In genomic region chr22:21921729-21922128, GRCh38 we compare ENCODE assay signal across 30 cellular contexts. TPM values are rescaled to one million over a fixed set of nuclear protein-coding genes. Genes with fewer than 3 reads are reported as not detected.
DNase-seq lines count a peak whose midpoint lies in the region; ATAC-seq, FAIRE-seq and TF ChIP-seq lines count a peak whose summit lies in the region.
"Had no signal": no experiment of that assay in that cellular context is flagged by ENCODE, and none has a peak within 500 bp of the region (broad histone marks: within the 10 kb centered on the region; RNA-seq: fewer than 3 reads in every experiment).

No MANE protein-coding gene starts in this region.

- peaks cover 14% of the 10 kb centered on the region; the same call in 2 of the 3 replicates for H3K36me3 ChIP-seq in K562 (ENCODE audit: control insufficient read depth, insufficient read depth, low read length)
- H3K36me3 ChIP-seq in iPS-20b (ENCODE audit: insufficient read depth, low read depth, low read length): no peaks in the 10 kb centered on the region
- H3K36me3 ChIP-seq: cardiac muscle cell, colonic mucosa had no signal

- in situ Hi-C loops in K562 (cut with MboI): no loop called here

- H3K4me3 Mint-ChIP-seq in H9: no peak overlapping the region
- H3K4me3 Mint-ChIP-seq: activated naive CD4-positive, alpha-beta T cell treated with anti-CD3 and anti-CD28 coated beads, Interleukin-2, amount 50 U/mL, for 24 hours; memory B cell; nephron; type B pancreatic cell had no signal

- H3T11ph ChIP-seq in H9 (ENCODE audit: low read length): no peak overlapping the region

- no peak overlapping the region for H4K8ac ChIP-seq in H9 (replicated peaks; ENCODE audit: insufficient read length, low read depth, low read length)

- H3K27me3 ChIP-seq in H9 (ENCODE audit: insufficient read depth, low read length) (no peaks in the 10 kb centered on the region), K562 (ENCODE audit: control insufficient read depth in 2 of 2, insufficient read depth in 2 of 2, low read length in 2 of 2) (no peaks in the 10 kb centered on the region), iPS-20b (ENCODE audit: insufficient read depth, low read length) (no peaks in the 10 kb centered on the region)
- H3K27me3 ChIP-seq: BLaER1 treated with 17β-estradiol and CSF1 and Interleukin-3, amounts not matched to agents 10 nM and 100 nM; cardiac muscle cell; colonic mucosa; heart left ventricle; right atrium auricular region had no signal

- no peak for TF ChIP-seq EP300 in K562 (IDR thresholded peaks at IDR 0.05; ENCODE audit: low read length)

- no peak for TF ChIP-seq CTCF in H9 (conservative IDR thresholded peaks at IDR 0.05)
- TF ChIP-seq CTCF in K562 (IDR thresholded peaks at IDR 0.05 in 2 of 3, conservative IDR thresholded peaks at IDR 0.05 in 1 of 3; ENCODE audit: insufficient read depth in 2 of 3, low read depth in 1 of 3, low read length in 3 of 3): no peak
- no peak for TF ChIP-seq CTCF in coronary artery (IDR thresholded peaks at IDR 0.05)

- H3K27me3 Mint-ChIP-seq in H9 (ENCODE audit: low read depth): no peaks in the 10 kb centered on the region
- H3K27me3 Mint-ChIP-seq: activated naive CD4-positive, alpha-beta T cell treated with anti-CD3 and anti-CD28 coated beads, Interleukin-2, amount 50 U/mL, for 24 hours; memory B cell; type B pancreatic cell had no signal

- no peak overlapping the region for H4K5ac ChIP-seq in H9 (ENCODE audit: insufficient read length, low read depth, low read length)

- peak overlapping the region; percentile 24 for H3K27ac ChIP-seq in H9 (ENCODE audit: insufficient read length, low read depth, low read length)
- H3K27ac ChIP-seq in K562 (ENCODE audit: extremely low read depth, low read depth, low read length): no peak overlapping the region
- peak overlapping the region; percentile 72 for H3K27ac ChIP-seq in iPS-20b (ENCODE audit: low read length)
- H3K27ac ChIP-seq in coronary artery: no peak overlapping the region
- H3K27ac ChIP-seq: BLaER1 treated with 17β-estradiol and CSF1 and Interleukin-3, amounts not matched to agents 10 nM and 100 nM; cardiac muscle cell; colonic mucosa; heart left ventricle; HL-60; right atrium auricular region had no signal

- ATAC-seq in K562 (no peak), GM18870 (IDR thresholded peaks at IDR 0.05; ENCODE audit: unreplicated experiment) (no peak)
- ATAC-seq: heart left ventricle, left colon had no signal

- H3K9me1 ChIP-seq in K562 (ENCODE audit: control insufficient read depth, insufficient read depth, low read length): peaks cover 5% of the 10 kb centered on the region

- H3K27ac Mint-ChIP-seq in H9: peak overlapping the region; percentile 55 to 99 (median 79); a peak in 4 of 7 replicates
- H3K27ac Mint-ChIP-seq: activated naive CD4-positive, alpha-beta T cell treated with anti-CD3 and anti-CD28 coated beads, Interleukin-2, amount 50 U/mL, for 24 hours; memory B cell; nephron; type B pancreatic cell had no signal

- peak overlapping the region; percentile 45 for H3K18ac ChIP-seq in H9 (ENCODE audit: insufficient read length, low read depth, low read length)

- no peaks in the 10 kb centered on the region for H3K9me3 Mint-ChIP-seq in H9
- H3K9me3 Mint-ChIP-seq: activated naive CD4-positive, alpha-beta T cell treated with anti-CD3 and anti-CD28 coated beads, Interleukin-2, amount 50 U/mL, for 24 hours; memory B cell; nephron; type B pancreatic cell had no signal

- no CpG with 5 or more reads among the region's 8 CpGs for WGBS in H9 (ENCODE audit: extremely low coverage, insufficient read length, low lambda C conversion rate)
- 83% methylated on average over 8 of the region's 8 CpGs for WGBS in K562 (ENCODE audit: insufficient coverage, low coverage, missing lambda C conversion rate)

- no peak overlapping the region for H2BK12ac ChIP-seq in H9 (ENCODE audit: insufficient read length, low read depth, low read length)

- H2BK5ac ChIP-seq in H9 (ENCODE audit: insufficient read length, low read length): no peak overlapping the region

- no peaks in the 10 kb centered on the region for H3K9me3 ChIP-seq in H9 (ENCODE audit: control insufficient read depth, low read depth, low read length)
- no peaks in the 10 kb centered on the region for H3K9me3 ChIP-seq in K562 (replicated peaks; ENCODE audit: control insufficient read depth, insufficient read depth, low read depth, low read length)
- H3K9me3 ChIP-seq in iPS-20b (ENCODE audit: insufficient read depth, low read depth, low read length): no peaks in the 10 kb centered on the region
- H3K9me3 ChIP-seq: BLaER1 treated with 17β-estradiol and CSF1 and Interleukin-3, amounts not matched to agents 10 nM and 100 nM; colonic mucosa; heart left ventricle; right atrium auricular region had no signal

- TSS peak; percentile 30 for BruUV-seq in K562 (replicated peaks; lab: Mats Ljungman, UMichigan)

- peaks cover 12% of the 10 kb centered on the region; the same call in 1 of the 2 replicates for H3K4me1 ChIP-seq in H9 (ENCODE audit: insufficient read depth, low read length)
- H3K4me1 ChIP-seq in K562 (replicated peaks in 1 of 2; ENCODE audit: control insufficient read depth in 2 of 2, insufficient read depth in 2 of 2, low read length in 2 of 2): peaks cover 0 to 53% of the 10 kb centered on the region in 2 experiments; a peak in 3 of 5 replicates
- H3K4me1 ChIP-seq in iPS-20b (ENCODE audit: insufficient read depth, low read length): peaks cover 43% of the 10 kb centered on the region; the same call in 1 of the 2 replicates
- H3K4me1 ChIP-seq: colonic mucosa had no signal

- H3K14ac ChIP-seq in H9 (ENCODE audit: insufficient read depth, low read length): peak overlapping the region; percentile 31; the same call in 1 of the 2 replicates

- H3K4me1 Mint-ChIP-seq in H9: peaks cover 59 to 74% of the 10 kb centered on the region in 2 experiments
- H3K4me1 Mint-ChIP-seq: activated naive CD4-positive, alpha-beta T cell treated with anti-CD3 and anti-CD28 coated beads, Interleukin-2, amount 50 U/mL, for 24 hours; memory B cell had no signal

- H3K4ac ChIP-seq in H9 (ENCODE audit: low read depth, low read length): no peak overlapping the region; the same call in 1 of the 2 replicates

- TF ChIP-seq RAD21 in K562 (CRISPR knock-in tag; conservative IDR thresholded peaks at IDR 0.05 in 1 of 2, IDR thresholded peaks at IDR 0.05 in 1 of 2): no peak

- H2AK5ac ChIP-seq in H9 (ENCODE audit: insufficient read length, low read length): no peak overlapping the region

- peaks cover 2 to 5% (median 2%) of the 10 kb centered on the region in 3 experiments; a peak in 2 of 7 replicates for H3K36me3 Mint-ChIP-seq in H9 (ENCODE audit: insufficient read depth in 1 of 3, low read depth in 3 of 3)
- H3K36me3 Mint-ChIP-seq: activated naive CD4-positive, alpha-beta T cell treated with anti-CD3 and anti-CD28 coated beads, Interleukin-2, amount 50 U/mL, for 24 hours; type B pancreatic cell had no signal

- H2BK15ac ChIP-seq in H9 (ENCODE audit: low read depth, low read length): no peak overlapping the region

- H3K4me2 ChIP-seq in H9 (ENCODE audit: insufficient read depth, insufficient read length, low read length) (no peak overlapping the region), K562 (ENCODE audit: insufficient read depth, low read length) (no peak overlapping the region)
- H3K4me2 ChIP-seq: BLaER1 treated with 17β-estradiol and CSF1 and Interleukin-3, amounts not matched to agents 10 nM and 100 nM; smooth muscle cell had no signal

- no peak overlapping the region for H4K91ac ChIP-seq in H9 (ENCODE audit: insufficient read length, low read depth, low read length)

- H2BK20ac ChIP-seq in H9 (ENCODE audit: low read depth, low read length, poor library complexity, severe bottlenecking): no peak overlapping the region

- no peak overlapping the region for H3K23ac ChIP-seq in H9 (ENCODE audit: insufficient read length, low read depth, low read length)

- H2AFZ ChIP-seq in H9 (ENCODE audit: low read length) (no peak overlapping the region), K562 (ENCODE audit: low read depth, low read length) (no peak overlapping the region)

- no peak for FAIRE-seq in K562 (lab: Jason Lieb, UNC)

- CTCF ChIA-PET in K562 (lab: Yijun Ruan, JAX; ENCODE audit: low intra/inter-chr PET ratio): no interaction called here

- DNase-seq in AG08396 (ENCODE audit: low spot score): peak; percentile 31
- peak; percentile 76 for DNase-seq in H9
- DNase-seq in K562 (ENCODE audit: extremely low read depth in 1 of 4, low spot score in 3 of 4): no peak
- DNase-seq in SW480 (ENCODE audit: low spot score): no peak
- DNase-seq in DMS53 (lab: John Stamatoyannopoulos, UW): no peak
- no peak for DNase-seq in coronary artery (ENCODE audit: low spot score)
- DNase-seq: ACHN; activated CD4-positive, alpha-beta T cell treated with anti-CD3 and anti-CD28 coated beads for 4 hours; activated CD8-positive, alpha-beta memory T cell treated with anti-CD3 and anti-CD28 coated beads for 24 hours; activated T-cell treated with anti-CD3 and anti-CD28 coated beads for 4 hours; colonic mucosa; DMS79; effector CD8-positive, alpha-beta T cell; GDM1; heart left ventricle; left colon; NCI-H1694; stimulated activated naive CD4-positive, alpha-beta T cell; T-helper 9 cell had no signal

- no peak overlapping the region for H3K9ac ChIP-seq in H9 (ENCODE audit: extremely low read depth, insufficient read length, low read length)
- H3K9ac ChIP-seq in K562 (ENCODE audit: insufficient read depth in 1 of 2, low read depth in 2 of 2, low read length in 2 of 2): peak overlapping the region in 1 of 2 experiments; percentile 65; a peak in 2 of 4 replicates
- peak overlapping the region; percentile 40; the same call in 1 of the 2 replicates for H3K9ac ChIP-seq in iPS-20b (ENCODE audit: low read depth, low read length)
- H3K9ac ChIP-seq: BLaER1 treated with 17β-estradiol and CSF1 and Interleukin-3, amounts not matched to agents 10 nM and 100 nM had no signal

- H4K20me1 ChIP-seq in H9 (ENCODE audit: control insufficient read depth, insufficient read depth, insufficient read length) (no peaks in the 10 kb centered on the region), K562 (replicated peaks; ENCODE audit: control insufficient read depth, insufficient read depth, low read length) (peaks cover 27% of the 10 kb centered on the region)

- H3K23me2 ChIP-seq in H9 (ENCODE audit: insufficient read length, low read depth, low read length, poor library complexity, severe bottlenecking): no peaks in the 10 kb centered on the region

- H3K56ac ChIP-seq in H9 (ENCODE audit: insufficient read length, low read depth, low read length): no peak overlapping the region

- TF ChIP-seq POLR2A in K562 (conservative IDR thresholded peaks at IDR 0.05): no peak

- H3K79me2 ChIP-seq in H9 (ENCODE audit: insufficient read depth, low read length): no peaks in the 10 kb centered on the region
- no peaks in the 10 kb centered on the region for H3K79me2 ChIP-seq in K562 (ENCODE audit: control insufficient read depth, insufficient read depth, low read length)

- H3K79me1 ChIP-seq in H9 (ENCODE audit: insufficient read depth, low read depth, low read length, poor library complexity, severe bottlenecking): no peaks in the 10 kb centered on the region

- H2BK120ac ChIP-seq in H9 (ENCODE audit: low read depth, low read length, poor library complexity, severe bottlenecking): no peak overlapping the region

- POLR2A ChIA-PET in K562 (lab: Yijun Ruan, JAX): interaction anchor here (0.9 to 49.7 kb wide), 9 partner anchors 2 to 167 kb away, joined by 3 to 1041 read pairs (median 5); partner anchors contain the start of genes MAPK1 and PPM1F

- intact Hi-C loops in K562 (cut with micrococcal nuclease): no loop called here

- H3K4me3 ChIP-seq in K562: no peak overlapping the region
- H3K4me3 ChIP-seq in iPS-20b (ENCODE audit: low read length): no peak overlapping the region
- H3K4me3 ChIP-seq in coronary artery: no peak overlapping the region
- H3K4me3 ChIP-seq: BLaER1 treated with 17β-estradiol and CSF1 and Interleukin-3, amounts not matched to agents 10 nM and 100 nM; cardiac muscle cell; colonic mucosa; heart left ventricle; right atrium auricular region; smooth muscle cell had no signal

RNA-seq across cellular contexts. Expression of gene PPM1F, which starts 30.9 kb away (rescaled TPM):
- total RNA-seq in H9 (2021): 19.0 and 21.1 TPM in 2 replicates
- 103 and 226 TPM in 2 replicates for total RNA-seq in K562 (2011; cell fraction: chromatin; rRNA removed; ENCODE audit: low replicate concordance)
- 122 and 135 TPM in 2 replicates for total RNA-seq in K562 (2011; cell fraction: nucleolus; rRNA removed)
- total RNA-seq in K562 (2011; cell fraction: nucleoplasm; rRNA removed): 120 and 153 TPM in 2 replicates
- 132 and 153 TPM in 2 replicates for total RNA-seq in K562 (2014; rRNA removed)
- 33.1 and 36.9 TPM in 2 replicates for total RNA-seq in K562 (2014; rRNA removed; fragmentation: Illumina TruSeq; extraction: Trizol)
- total RNA-seq in K562 (2015; rRNA removed; fragmentation: Illumina TruSeq; extraction: Trizol): 74.6 and 75.0 TPM in 2 replicates
- 157 and 159 TPM in 2 replicates for total RNA-seq in K562 (2021)
- 64.0 and 73.1 TPM in 2 replicates for polyA plus RNA-seq in K562 (2011; rRNA removed)
- 74.8 and 124 TPM in 2 replicates for polyA plus RNA-seq in K562 (2011; cell fraction: cytosol; rRNA removed)
- polyA plus RNA-seq in K562 (2011; cell fraction: nucleus; rRNA removed): 187 and 284 TPM in 2 replicates
- 81.6 and 118 TPM in 2 replicates for polyA plus RNA-seq in K562 (2012)
- 53.8 and 92.1 TPM in 2 replicates for polyA plus RNA-seq in K562 (2014; fragmentation: Illumina TruSeq; extraction: Trizol)
- 1 to 10 TPM; 2.1 to 4.5 TPM for polyA plus RNA-seq in K562 (2014; fragmentation: Nextera tagmentation; extraction: Ambion mirVana)
- 110 and 121 TPM in 2 replicates for polyA plus RNA-seq in K562 (2014; rRNA removed)
- 29.5 and 43.3 TPM in 2 replicates for polyA minus RNA-seq in K562 (2011; rRNA and poly(A)+ RNA removed)
- 53.3 and 68.1 TPM in 2 replicates for polyA minus RNA-seq in K562 (2011; cell fraction: cytosol; rRNA and poly(A)+ RNA removed)
- 34.9 and 45.5 TPM in 2 replicates for polyA minus RNA-seq in K562 (2011; cell fraction: nucleus; rRNA and poly(A)+ RNA removed)

RNA-seq across cellular contexts. Expression of gene MAPK1, which starts 54.3 kb away (rescaled TPM):
- total RNA-seq in H9 (2021) (90.3 and 98.1 TPM in 2 replicates), K562 (2014; rRNA removed) (183 and 249 TPM in 2 replicates), K562 (2014; rRNA removed; fragmentation: Illumina TruSeq; extraction: Trizol) (319 and 370 TPM in 2 replicates), K562 (2015; rRNA removed; fragmentation: Illumina TruSeq; extraction: Trizol) (283 and 289 TPM in 2 replicates), K562 (2021) (464 and 475 TPM in 2 replicates)
- total RNA-seq in K562 (2011; cell fraction: chromatin; rRNA removed; ENCODE audit: low replicate concordance): 220 and 305 TPM in 2 replicates
- total RNA-seq in K562 (2011; cell fraction: nucleolus; rRNA removed): 68.7 and 81.2 TPM in 2 replicates
- total RNA-seq in K562 (2011; cell fraction: nucleoplasm; rRNA removed): 142 and 210 TPM in 2 replicates
- polyA plus RNA-seq in K562 (2011; rRNA removed) (381 and 575 TPM in 2 replicates), K562 (2014; fragmentation: Illumina TruSeq; extraction: Trizol) (260 and 350 TPM in 2 replicates), K562 (2014; fragmentation: Nextera tagmentation; extraction: Ambion mirVana) (10 to 100 TPM; 46.3 to 51.4 TPM), K562 (2014; rRNA removed) (146 and 212 TPM in 2 replicates)
- 168 and 240 TPM in 2 replicates for polyA plus RNA-seq in K562 (2011; cell fraction: cytosol; rRNA removed)
- 236 and 309 TPM in 2 replicates for polyA plus RNA-seq in K562 (2011; cell fraction: nucleus; rRNA removed)
- polyA plus RNA-seq in K562 (2012): 233 and 368 TPM in 2 replicates
- 295 and 429 TPM in 2 replicates for polyA minus RNA-seq in K562 (2011; rRNA and poly(A)+ RNA removed)
- 100 and 114 TPM in 2 replicates for polyA minus RNA-seq in K562 (2011; cell fraction: cytosol; rRNA and poly(A)+ RNA removed)
- 36.5 and 66.6 TPM in 2 replicates for polyA minus RNA-seq in K562 (2011; cell fraction: nucleus; rRNA and poly(A)+ RNA removed)

Comparison
In these comparisons a context has a peak if more than half of its experiments do, and no peak if none do; other contexts are left out.
1. DNase-seq: peak in AG08396 (single experiment) and H9 (single experiment); none in K562 (0 of 4), SW480 (single experiment), DMS53 (single experiment) and coronary artery (single experiment).
2. H3K27ac ChIP-seq: peak in H9 (single experiment) and iPS-20b (single experiment); none in K562 (single experiment) and coronary artery (0 of 2).